Comparison of ENCODE assay signal across 8 cellular contexts in the genomic region with DNA sequence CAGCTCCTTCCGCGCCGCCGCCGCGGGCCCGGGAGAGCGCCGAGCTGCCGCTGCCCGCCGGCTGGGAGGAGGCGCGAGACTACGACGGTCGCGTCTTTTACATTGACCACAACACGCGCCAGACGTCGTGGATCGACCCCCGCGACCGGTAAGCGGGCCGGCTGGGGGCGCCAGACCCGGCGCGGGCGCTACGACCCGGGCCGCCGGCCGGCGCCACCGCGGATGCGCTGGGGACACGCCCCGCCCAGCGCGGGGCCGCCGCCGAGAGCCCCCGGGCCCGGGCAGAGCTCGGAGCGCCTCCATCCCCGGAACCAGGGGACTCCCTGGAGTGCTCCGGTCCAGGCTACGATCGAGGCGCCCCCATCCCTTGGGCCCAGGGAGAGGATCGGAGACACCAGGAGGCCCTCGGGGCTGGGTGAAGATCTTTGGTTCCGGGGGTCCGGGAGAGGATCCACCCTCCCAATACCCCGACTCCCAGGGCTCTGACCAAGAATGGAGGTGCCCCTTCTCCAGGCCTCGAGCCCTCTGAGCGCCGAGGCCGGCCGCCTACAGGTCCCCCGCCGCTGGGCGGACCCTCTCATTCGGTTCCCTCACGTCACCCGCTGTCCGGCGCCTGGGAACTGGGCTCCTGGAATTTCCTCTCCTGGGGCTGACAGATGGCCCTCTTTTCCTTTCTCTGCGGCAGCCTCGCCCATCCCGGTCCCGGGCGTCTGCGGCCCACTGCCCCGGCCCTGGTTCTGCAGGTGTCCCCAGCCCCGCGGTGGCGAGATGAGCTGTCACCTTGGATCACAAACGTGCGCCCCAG. TPM values are rescaled to one million over a fixed set of nuclear protein-coding genes. Genes with fewer than 3 reads are reported as not detected.
A peak's percentile ranks its signal among the peaks of the same experiment; 100 is the strongest.
DNase-seq lines count a peak whose midpoint lies in the region; ATAC-seq lines count a peak whose summit lies in the region.

No MANE protein-coding gene starts in this region.

- H3K4me3 ChIP-seq in iPS-18a (ENCODE audit: low read length) (peak overlapping the region; percentile 64), skeletal muscle satellite cell (ENCODE audit: low read length) (peak overlapping the region; percentile 76)

- H3K36me3 Mint-ChIP-seq in activated naive CD8-positive, alpha-beta T cell treated with anti-CD3 and anti-CD28 coated beads, Interleukin-2, amount 50 U/mL, for 24 hours (ENCODE audit: low read depth): peaks cover 4% of the 10 kb centered on the region

- no peak overlapping the region for H3K27ac ChIP-seq in iPS-18a (ENCODE audit: low read length)

- H3K4me2 ChIP-seq in skeletal muscle satellite cell (ENCODE audit: low read length): peak overlapping the region; percentile 87

- no peaks in the 10 kb centered on the region for H3K9me3 Mint-ChIP-seq in activated naive CD8-positive, alpha-beta T cell treated with anti-CD3 and anti-CD28 coated beads, Interleukin-2, amount 50 U/mL, for 24 hours

- peaks cover 38% of the 10 kb centered on the region for H3K4me1 ChIP-seq in iPS-18a (ENCODE audit: control insufficient read depth, low read depth, low read length)
- H3K4me1 ChIP-seq in skeletal muscle satellite cell (ENCODE audit: control insufficient read depth, insufficient read depth, low read length): peaks cover 25% of the 10 kb centered on the region

- H3K9me3 ChIP-seq in iPS-18a (ENCODE audit: control insufficient read depth, low read depth, low read length) (no peaks in the 10 kb centered on the region), skeletal muscle satellite cell (replicated peaks; ENCODE audit: low read length) (no peaks in the 10 kb centered on the region)

- H3K27me3 Mint-ChIP-seq in activated naive CD8-positive, alpha-beta T cell treated with anti-CD3 and anti-CD28 coated beads, Interleukin-2, amount 50 U/mL, for 24 hours: peaks cover 5% of the 10 kb centered on the region

- DNase-seq in NCI-H146 (lab: John Stamatoyannopoulos, UW): peak; percentile 28
- no peak for DNase-seq in NCI-H146 treated with DMSO at 0.1 percent for 48 hours (lab: John Stamatoyannopoulos, UW; ENCODE audit: unreplicated experiment)
- no peak for DNase-seq in activated naive CD8-positive, alpha-beta T cell treated with anti-CD3 and anti-CD28 coated beads, Interleukin-2, amount 50 U/mL, for 24 hours
- no peak for DNase-seq in NCI-H187 (lab: John Stamatoyannopoulos, UW)
- no peak for DNase-seq in NCI-H510A (lab: John Stamatoyannopoulos, UW)

- H3K27ac Mint-ChIP-seq in activated naive CD8-positive, alpha-beta T cell treated with anti-CD3 and anti-CD28 coated beads, Interleukin-2, amount 50 U/mL, for 24 hours: no peak overlapping the region

- H3K4me3 Mint-ChIP-seq in activated naive CD8-positive, alpha-beta T cell treated with anti-CD3 and anti-CD28 coated beads, Interleukin-2, amount 50 U/mL, for 24 hours: peak overlapping the region; percentile 65

- H3K9ac ChIP-seq in iPS-18a (ENCODE audit: low read length): no peak overlapping the region
- peak overlapping the region; percentile 83 for H3K9ac ChIP-seq in skeletal muscle satellite cell (ENCODE audit: low read depth, low read length)

- H3K27me3 ChIP-seq in iPS-18a (ENCODE audit: control insufficient read depth, insufficient read depth, low read length) (no peaks in the 10 kb centered on the region), skeletal muscle satellite cell (ENCODE audit: control insufficient read depth, insufficient read depth, low read length) (no peaks in the 10 kb centered on the region)

- H3K36me3 ChIP-seq in iPS-18a (ENCODE audit: control insufficient read depth, low read depth, low read length) (no peaks in the 10 kb centered on the region), skeletal muscle satellite cell (ENCODE audit: insufficient read depth, low read length) (no peaks in the 10 kb centered on the region)

- peak; percentile 7 for ATAC-seq in HG03521 (IDR thresholded peaks at IDR 0.05; ENCODE audit: unreplicated experiment)
- ATAC-seq in activated naive CD8-positive, alpha-beta T cell treated with anti-CD3 and anti-CD28 coated beads, Interleukin-2, amount 50 U/mL, for 24 hours: no peak

- peaks cover 40% of the 10 kb centered on the region for H3K4me1 Mint-ChIP-seq in activated naive CD8-positive, alpha-beta T cell treated with anti-CD3 and anti-CD28 coated beads, Interleukin-2, amount 50 U/mL, for 24 hours

RNA-seq across cellular contexts. Expression of a gene that starts 48.8 kb away (rescaled TPM):
- total RNA-seq in skeletal muscle satellite cell (2012; rRNA removed): not detected in 2 replicates
